ENCODE assay signal across 17 cellular contexts in genomic region chr6:48844696-48845095, GRCh38.
DNase-seq lines count a peak whose midpoint lies in the region; ATAC-seq and TF ChIP-seq lines count a peak whose summit lies in the region.
"Had no signal": no experiment of that assay in that cellular context is flagged by ENCODE, and none has a peak within 500 bp of the region (broad histone marks: within the 10 kb centered on the region; RNA-seq: fewer than 3 reads in every experiment).

No MANE protein-coding gene starts in this region.

- ATAC-seq in left lung: peak; percentile 14

- no peaks in the 10 kb centered on the region for H3K36me3 ChIP-seq in left lung
- H3K36me3 ChIP-seq: BE2C, HAP-1 had no signal

- H3K4me1 Mint-ChIP-seq in activated T-cell treated with anti-CD3 and anti-CD28 coated beads, Interleukin-2, amount 50 U/mL, for 24 hours (ENCODE audit: low read depth): no peaks in the 10 kb centered on the region
- H3K4me1 Mint-ChIP-seq: CD4-positive, CD25-positive, alpha-beta regulatory T cell; CD8-positive, alpha-beta memory T cell had no signal

- TF ChIP-seq CTCF in epithelial cell of esophagus (IDR thresholded peaks at IDR 0.05; ENCODE audit: insufficient read depth, low read depth, low read length, missing control alignments): no peak
- no peak for TF ChIP-seq CTCF in left lung (IDR thresholded peaks at IDR 0.05)

- H3K9me3 Mint-ChIP-seq in activated T-cell treated with anti-CD3 and anti-CD28 coated beads, Interleukin-2, amount 50 U/mL, for 24 hours: peaks cover 31% of the 10 kb centered on the region

- H3K4me3 Mint-ChIP-seq in activated T-cell treated with anti-CD3 and anti-CD28 coated beads, Interleukin-2, amount 50 U/mL, for 24 hours: no peak overlapping the region
- H3K4me3 Mint-ChIP-seq: CD4-positive, CD25-positive, alpha-beta regulatory T cell; CD8-positive, alpha-beta memory T cell had no signal

- H3K4me3 ChIP-seq in epithelial cell of esophagus (ENCODE audit: low read length): no peak overlapping the region
- H3K4me3 ChIP-seq in left lung: no peak overlapping the region
- H3K4me3 ChIP-seq: GM23248, HAP-1 had no signal

- DNase-seq in NCI-H69 (lab: John Stamatoyannopoulos, UW) (peak; percentile 48), epithelial cell of esophagus (ENCODE audit: low read depth) (peak; percentile 2), left lung (no peak)
- no peak for DNase-seq in activated effector memory CD4-positive, alpha-beta T cell treated with anti-CD3 and anti-CD28 coated beads, Interleukin-2, amount 50 U/mL, for 16 hours
- no peak for DNase-seq in activated CD4-positive, alpha-beta T cell treated with anti-CD3 and anti-CD28 coated beads, Interleukin-2, amount 50 U/mL, for 1 hour
- DNase-seq in activated T-cell treated with anti-CD3 and anti-CD28 coated beads, Interleukin-2, amount 50 U/mL, for 24 hours: no peak
- DNase-seq: ACHN; BE2C; C1 segment of cervical spinal cord; Caco-2; CD4-positive, CD25-positive, alpha-beta regulatory T cell; CD8-positive, alpha-beta memory T cell; DMS153; DMS79; GDM1; GM23248 had no signal

- peaks cover 0 to 37% of the 10 kb centered on the region in 2 donors for H3K9me3 ChIP-seq in left lung
- H3K9me3 ChIP-seq: BE2C had no signal

- no peak overlapping the region for H3K27ac ChIP-seq in left lung
- H3K27ac ChIP-seq: GM23248 had no signal

- no peak overlapping the region for H3K27ac Mint-ChIP-seq in activated T-cell treated with anti-CD3 and anti-CD28 coated beads, Interleukin-2, amount 50 U/mL, for 24 hours
- H3K27ac Mint-ChIP-seq: CD4-positive, CD25-positive, alpha-beta regulatory T cell; CD8-positive, alpha-beta memory T cell had no signal

- H3K27me3 Mint-ChIP-seq in activated T-cell treated with anti-CD3 and anti-CD28 coated beads, Interleukin-2, amount 50 U/mL, for 24 hours: no peaks in the 10 kb centered on the region
- H3K27me3 Mint-ChIP-seq: CD4-positive, CD25-positive, alpha-beta regulatory T cell had no signal

- intact Hi-C loops in left lung (cut with DNase I): no loop called here

- no peaks in the 10 kb centered on the region for H3K4me1 ChIP-seq in left lung
- H3K4me1 ChIP-seq: BE2C, Caco-2, HAP-1 had no signal

- no peaks in the 10 kb centered on the region for H3K27me3 ChIP-seq in left lung
- H3K27me3 ChIP-seq: BE2C had no signal

- H3K36me3 Mint-ChIP-seq in activated T-cell treated with anti-CD3 and anti-CD28 coated beads, Interleukin-2, amount 50 U/mL, for 24 hours (ENCODE audit: low read depth): no peaks in the 10 kb centered on the region
- H3K36me3 Mint-ChIP-seq: CD4-positive, CD25-positive, alpha-beta regulatory T cell had no signal

Comparison
In these comparisons a context has a peak if more than half of its experiments do, and no peak if none do; other contexts are left out.
1. DNase-seq: peak in NCI-H69 (single experiment) and epithelial cell of esophagus (single experiment); none in left lung (0 of 2), activated effector memory CD4-positive, alpha-beta T cell treated with anti-CD3 and anti-CD28 coated beads, Interleukin-2, amount 50 U/mL, for 16 hours (single experiment), activated CD4-positive, alpha-beta T cell treated with anti-CD3 and anti-CD28 coated beads, Interleukin-2, amount 50 U/mL, for 1 hour (single experiment) and activated T-cell treated with anti-CD3 and anti-CD28 coated beads, Interleukin-2, amount 50 U/mL, for 24 hours (single experiment).